In the genomic region with DNA sequence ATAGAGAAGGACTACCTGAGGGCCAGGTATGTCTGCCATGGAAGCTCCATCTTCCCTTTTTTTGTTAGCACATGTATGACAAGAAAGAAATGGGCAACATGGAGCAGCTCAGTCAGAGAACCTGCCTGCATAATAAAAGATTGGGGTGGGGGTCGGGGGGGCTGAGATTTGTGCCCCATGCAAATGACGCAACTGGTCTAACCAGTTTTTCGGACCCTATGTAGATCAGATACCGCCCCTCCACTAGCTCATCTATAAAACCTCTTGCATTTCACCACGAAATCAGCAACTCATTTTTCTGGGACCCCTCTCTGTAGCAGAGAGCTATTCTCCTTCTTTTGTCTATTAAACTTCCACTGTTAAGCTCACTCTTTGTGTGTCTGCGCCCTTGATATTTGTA, we compare ENCODE assay signal across 21 cellular contexts.
"Had no signal": no experiment of that assay in that cellular context is flagged by ENCODE, and none has a peak within 500 bp of the region (broad histone marks: within the 10 kb centered on the region; RNA-seq: fewer than 3 reads in every experiment).

No MANE protein-coding gene starts in this region.

- H3K4me1 Mint-ChIP-seq: naive thymus-derived CD8-positive, alpha-beta T cell; stimulated activated effector memory CD8-positive, alpha-beta T cell treated with anti-CD3 and anti-CD28 coated beads, Interleukin-12 subunit alpha, Interleukin-12 subunit beta, amount 100 ng/mL, for 72 hours had no signal

- H3K4me2 ChIP-seq: hepatocyte had no signal

- H3K4me3 Mint-ChIP-seq: naive thymus-derived CD8-positive, alpha-beta T cell; stimulated activated effector memory CD8-positive, alpha-beta T cell treated with anti-CD3 and anti-CD28 coated beads, Interleukin-12 subunit alpha, Interleukin-12 subunit beta, amount 100 ng/mL, for 72 hours; stimulated activated naive CD8-positive, alpha-beta T cell treated with anti-CD3 and anti-CD28 coated beads, Interleukin-15, Interleukin-2, amounts not matched to agents 100 ng/mL and 50 ng/mL, for 24 hours had no signal

- ATAC-seq: left lobe of liver; mucosa of descending colon; naive thymus-derived CD8-positive, alpha-beta T cell; psoas muscle; right lobe of liver; stimulated activated effector memory CD8-positive, alpha-beta T cell treated with anti-CD3 and anti-CD28 coated beads, Interleukin-12 subunit alpha, Interleukin-12 subunit beta, amount 100 ng/mL, for 72 hours; upper lobe of right lung had no signal

- H3K36me3 ChIP-seq: neutrophil, right lobe of liver, tibial artery, upper lobe of right lung, vagina had no signal

- H3K4me1 ChIP-seq: psoas muscle, right lobe of liver, upper lobe of right lung, vagina had no signal

- H3K4me3 ChIP-seq: dorsolateral prefrontal cortex, hepatocyte, mucosa of descending colon, psoas muscle, right lobe of liver, tibial artery, upper lobe of right lung, vagina had no signal

- H3K36me3 Mint-ChIP-seq: naive thymus-derived CD8-positive, alpha-beta T cell; stimulated activated effector memory CD8-positive, alpha-beta T cell treated with anti-CD3 and anti-CD28 coated beads, Interleukin-12 subunit alpha, Interleukin-12 subunit beta, amount 100 ng/mL, for 72 hours had no signal

- H3K27ac Mint-ChIP-seq: naive thymus-derived CD8-positive, alpha-beta T cell; stimulated activated effector memory CD8-positive, alpha-beta T cell treated with anti-CD3 and anti-CD28 coated beads, Interleukin-12 subunit alpha, Interleukin-12 subunit beta, amount 100 ng/mL, for 72 hours had no signal

- H3K27ac ChIP-seq: dorsolateral prefrontal cortex, hepatocyte, neutrophil, psoas muscle, right lobe of liver, tibial artery, upper lobe of right lung, vagina had no signal

- H3K9me3 ChIP-seq: mucosa of descending colon, neutrophil, psoas muscle, right lobe of liver, tibial artery, upper lobe of right lung, vagina had no signal

- H3K9me3 Mint-ChIP-seq: stimulated activated naive CD8-positive, alpha-beta T cell treated with anti-CD3 and anti-CD28 coated beads, Interleukin-15, Interleukin-2, amounts not matched to agents 100 ng/mL and 50 ng/mL, for 24 hours had no signal

- H3K27me3 Mint-ChIP-seq: naive thymus-derived CD8-positive, alpha-beta T cell; stimulated activated naive CD8-positive, alpha-beta T cell treated with anti-CD3 and anti-CD28 coated beads, Interleukin-15, Interleukin-2, amounts not matched to agents 100 ng/mL and 50 ng/mL, for 24 hours had no signal

- DNase-seq: dorsolateral prefrontal cortex; effector CD8-positive, alpha-beta T cell; foreskin melanocyte; head of caudate nucleus; kidney glomerular epithelial cell; mammary epithelial cell; mucosa of descending colon; naive thymus-derived CD8-positive, alpha-beta T cell; psoas muscle; retina; right lobe of liver; stimulated activated CD4-positive, alpha-beta T cell treated with anti-CD3 and anti-CD28 coated beads, Interleukin-4, amount 100 ng/mL, for 1 hour; stimulated activated CD8-positive, alpha-beta memory T cell treated with anti-CD3 and anti-CD28 coated beads, Interleukin-4, amount 100 ng/mL, for 48 hours; tibial artery; upper lobe of right lung had no signal

- H3K27me3 ChIP-seq: dorsolateral prefrontal cortex, hepatocyte, neutrophil, right lobe of liver, tibial artery, upper lobe of right lung, vagina had no signal

- H3K79me2 ChIP-seq: hepatocyte had no signal
